ENCODE assay signal across 1 cellular context in genomic region chr12:50110127-50110761, GRCh38.
A peak's percentile ranks its signal among the peaks of the same experiment; 100 is the strongest.
TF ChIP-seq lines count a peak whose summit lies in the region.

No MANE protein-coding gene starts in this region.

TF ChIP-seq in HepG2, 621 proteins besides CTCF, POLR2A, EP300 and RAD21 (continued from another document and continues in another):
- TF ChIP-seq HMGXB4 (CRISPR knock-in tag; IDR thresholded peaks at IDR 0.05; ENCODE audit: borderline replicate concordance in 1 of 2, low read depth in 1 of 2) (0 out of 4 replicates have a peak, but pooled peaks of 1 of the 2 experiments have one; percentile 24), POLR2AphosphoS5 (IDR thresholded peaks at IDR 0.05; ENCODE audit: low read depth, low read length) (peak; percentile 50), GATAD2A (CRISPR knock-in tag; IDR thresholded peaks at IDR 0.05) (peak; percentile 72; the same call in 1 of the 2 replicates), ZBTB42 (CRISPR knock-in tag; IDR thresholded peaks at IDR 0.05) (0 out of 2 replicates have a peak, but pooled peaks have one; percentile 60), KDM5B (CRISPR knock-in tag; IDR thresholded peaks at IDR 0.05; ENCODE audit: borderline replicate concordance) (peak; percentile 78; the same call in 1 of the 2 replicates), SIN3A (IDR thresholded peaks at IDR 0.05; ENCODE audit: borderline replicate concordance, low read depth, low read length) (0 out of 2 replicates have a peak, but pooled peaks have one; percentile 44), SOX13 (IDR thresholded peaks at IDR 0.05) (no peak; the same call in 1 of the 2 replicates), SOX13 (CRISPR knock-in tag; conservative IDR thresholded peaks at IDR 0.05 in 1 of 2, IDR thresholded peaks at IDR 0.05 in 1 of 2) (0 out of 4 replicates have a peak, but pooled peaks of 1 of the 2 experiments have one; percentile 43), NFKBIZ (CRISPR knock-in tag; IDR thresholded peaks at IDR 0.05) (no peak), ZNF576 (CRISPR knock-in tag; IDR thresholded peaks at IDR 0.05) (0 out of 2 replicates have a peak, but pooled peaks have one; percentile 17), CBX2 (IDR thresholded peaks at IDR 0.05; ENCODE audit: low read depth, low read length) (no peak), CBX2 (CRISPR knock-in tag; IDR thresholded peaks at IDR 0.05; ENCODE audit: low read depth) (no peak), ZGPAT (CRISPR knock-in tag; IDR thresholded peaks at IDR 0.05) (peak; percentile 46; the same call in 1 of the 2 replicates), HNF4G (IDR thresholded peaks at IDR 0.05; ENCODE audit: borderline replicate concordance, low read depth, low read length) (peak; percentile 81; the same call in 1 of the 2 replicates), HNF4G (CRISPR knock-in tag; IDR thresholded peaks at IDR 0.05; ENCODE audit: borderline replicate concordance, low read depth) (0 out of 2 replicates have a peak, but pooled peaks have one; percentile 29), POGK (CRISPR knock-in tag; conservative IDR thresholded peaks at IDR 0.05) (no peak), IKZF4 (CRISPR knock-in tag; IDR thresholded peaks at IDR 0.05; ENCODE audit: borderline replicate concordance, low read depth, not compliant biosample characterization) (peak; percentile 32), ZNF710 (CRISPR knock-in tag; IDR thresholded peaks at IDR 0.05; ENCODE audit: borderline replicate concordance) (peak; percentile 80; the same call in 1 of the 2 replicates), ZMYM3 (CRISPR knock-in tag; IDR thresholded peaks at IDR 0.05) (peak; percentile 65; the same call in 1 of the 2 replicates), JUND (CRISPR knock-in tag; IDR thresholded peaks at IDR 0.05) (no peak), ZNF317 (CRISPR knock-in tag; IDR thresholded peaks at IDR 0.05) (0 out of 2 replicates have a peak, but pooled peaks have one; percentile 56), MAFF (IDR thresholded peaks at IDR 0.05; ENCODE audit: low read depth, low read length) (peak; percentile 55; the same call in 1 of the 2 replicates), MED1 (CRISPR knock-in tag; IDR thresholded peaks at IDR 0.05) (peak; percentile 40; the same call in 1 of the 2 replicates), TAF1 (CRISPR knock-in tag; IDR thresholded peaks at IDR 0.05) (0 out of 2 replicates have a peak, but pooled peaks have one; percentile 31), GRHL1 (CRISPR knock-in tag; conservative IDR thresholded peaks at IDR 0.05) (no peak), ZNF382 (CRISPR knock-in tag; IDR thresholded peaks at IDR 0.05; ENCODE audit: borderline replicate concordance) (no peak), TRIM24 (CRISPR knock-in tag; IDR thresholded peaks at IDR 0.05) (no peak), RXRB (CRISPR knock-in tag; IDR thresholded peaks at IDR 0.05; ENCODE audit: borderline replicate concordance) (peak; percentile 35; the same call in 1 of the 2 replicates), MEIS2 (CRISPR knock-in tag; IDR thresholded peaks at IDR 0.05) (no peak), KDM6A (CRISPR knock-in tag; IDR thresholded peaks at IDR 0.05; ENCODE audit: low read depth) (peak; percentile 70; the same call in 1 of the 2 replicates), REPIN1 (CRISPR knock-in tag; IDR thresholded peaks at IDR 0.05; ENCODE audit: borderline replicate concordance, low read depth) (peak; percentile 40; the same call in 1 of the 2 replicates), PATZ1 (CRISPR knock-in tag; IDR thresholded peaks at IDR 0.05) (peak; percentile 98), ELF1 (CRISPR knock-in tag; IDR thresholded peaks at IDR 0.05) (peak; percentile 42; the same call in 1 of the 2 replicates), THYN1 (CRISPR knock-in tag; IDR thresholded peaks at IDR 0.05; ENCODE audit: borderline replicate concordance, low read depth) (no peak), ZNF281 (CRISPR knock-in tag; IDR thresholded peaks at IDR 0.05; ENCODE audit: borderline replicate concordance) (peak; percentile 81), PAXIP1 (CRISPR knock-in tag; conservative IDR thresholded peaks at IDR 0.05) (peak; percentile 79), ZNF639 (CRISPR knock-in tag; conservative IDR thresholded peaks at IDR 0.05) (peak; percentile 9; the same call in 1 of the 2 replicates)
